Comparison of ENCODE assay signal across 7 cellular contexts in the genomic region with DNA sequence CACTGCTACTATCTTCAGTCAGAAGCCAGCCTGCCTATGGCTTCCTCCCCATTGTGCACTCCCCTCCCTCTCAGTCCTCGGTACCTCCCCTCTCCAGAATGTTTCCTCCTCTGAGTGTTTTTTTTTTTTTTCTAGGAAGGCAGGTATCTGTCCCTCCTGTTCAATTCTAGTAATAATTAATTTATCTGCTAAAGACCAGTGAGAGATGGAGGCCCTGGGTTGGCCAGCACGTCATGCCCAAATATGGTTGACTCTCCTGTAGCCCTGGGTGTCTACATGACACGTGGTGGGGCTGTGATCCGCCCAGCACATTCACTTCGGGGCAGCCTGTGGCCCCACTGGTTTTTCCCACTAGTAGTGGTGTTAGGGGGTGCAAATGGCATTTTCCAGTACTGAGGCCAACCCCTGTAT. TPM values are rescaled to one million over a fixed set of nuclear protein-coding genes. Genes with fewer than 3 reads are reported as not detected.
DNase-seq lines count a peak whose midpoint lies in the region; ATAC-seq and TF ChIP-seq lines count a peak whose summit lies in the region.

No MANE protein-coding gene starts in this region.

- 24% methylated on average over 5 of the region's 5 CpGs for WGBS in smooth muscle cell (ENCODE audit: low lambda C conversion rate)

- no peak overlapping the region for H2AFZ ChIP-seq in PC-3 (ENCODE audit: low read length)
- H2AFZ ChIP-seq in smooth muscle cell (ENCODE audit: low read depth): no peak overlapping the region

- no peak overlapping the region for H3K27ac Mint-ChIP-seq in endothelial cell (ENCODE audit: unreplicated experiment)

- in situ Hi-C loops in GM13976 (cut with MboI; ENCODE audit: low sequenced_read_pairs, unreplicated experiment): no loop called here

- intact Hi-C loops in PC-3 (cut with micrococcal nuclease): loop anchor here (1.0 to 10.0 kb wide), 2 partner anchors 163 to 398 kb away; a partner anchor contains a TSS

- no peaks in the 10 kb centered on the region for H3K36me3 Mint-ChIP-seq in endothelial cell (ENCODE audit: low read depth, unreplicated experiment)

- H3K27me3 Mint-ChIP-seq in endothelial cell (ENCODE audit: unreplicated experiment): peaks cover 2% of the 10 kb centered on the region

- no peaks in the 10 kb centered on the region for H3K9me2 ChIP-seq in PC-3 (replicated peaks; ENCODE audit: low read length)

- H3K27ac ChIP-seq in PC-3 (ENCODE audit: low read length): no peak overlapping the region
- peak overlapping the region; percentile 33 for H3K27ac ChIP-seq in smooth muscle cell (ENCODE audit: low read depth)

- H3K4me1 ChIP-seq in PC-3 (ENCODE audit: insufficient read depth, low read length) (peaks cover 33% of the 10 kb centered on the region), smooth muscle cell (ENCODE audit: low read depth) (no peaks in the 10 kb centered on the region)

- H3K4me3 ChIP-seq in PC-3 (ENCODE audit: low read length): peak overlapping the region; percentile 74; the same call in 1 of the 2 replicates
- peak overlapping the region; percentile 76 for H3K4me3 ChIP-seq in smooth muscle cell

- H4K20me1 ChIP-seq in PC-3 (ENCODE audit: low read length): peaks cover 11% of the 10 kb centered on the region
- H4K20me1 ChIP-seq in smooth muscle cell (ENCODE audit: low read depth): peaks cover 27% of the 10 kb centered on the region

- CTCF ChIA-PET in PC-3 (lab: Charles Lee): interaction anchor here (1.3 kb wide), 3 partner anchors 10 to 39 kb away, joined by 3 to 7 read pairs (median 3); no protein-coding TSS in a partner anchor

- no peak for TF ChIP-seq CTCF in GM13976 (IDR thresholded peaks at IDR 0.05; ENCODE audit: borderline replicate concordance, control extremely low read depth, extremely low read depth, insufficient read depth, missing control alignments)
- no peak for TF ChIP-seq CTCF in PC-3 (conservative IDR thresholded peaks at IDR 0.05; ENCODE audit: low read depth, low read length)
- no peak for TF ChIP-seq CTCF in endothelial cell (IDR thresholded peaks at IDR 0.05; ENCODE audit: unreplicated experiment)
- no peak for TF ChIP-seq CTCF in smooth muscle cell (IDR thresholded peaks at IDR 0.05; ENCODE audit: borderline replicate concordance, insufficient read depth, poor library complexity, severe bottlenecking)

- DNase-seq in GM13976 (ENCODE audit: low spot score) (peak; percentile 72), PC-3 (no peak), endothelial cell (ENCODE audit: low spot score) (no peak), smooth muscle cell (lab: John Stamatoyannopoulos, UW; ENCODE audit: unreplicated experiment) (no peak), NCI-H226 (no peak)

- H3F3A ChIP-seq in PC-3 (ENCODE audit: low read length, unreplicated experiment) (no peaks in the 10 kb centered on the region), smooth muscle cell (ENCODE audit: low read depth) (no peaks in the 10 kb centered on the region)

- H3K9me3 Mint-ChIP-seq in endothelial cell (ENCODE audit: unreplicated experiment): no peaks in the 10 kb centered on the region

- POLR2A ChIA-PET in PC-3 (lab: Charles Lee; ENCODE audit: unreplicated experiment): interaction anchor here (1.5 kb wide), 1 partner anchor 39 kb away, joined by 3 read pairs; no protein-coding TSS in a partner anchor

- no peak for ATAC-seq in PC-3
- ATAC-seq in HG03565 (IDR thresholded peaks at IDR 0.05; ENCODE audit: unreplicated experiment): no peak
- no peak for ATAC-seq in HG02763 (IDR thresholded peaks at IDR 0.05; ENCODE audit: unreplicated experiment)

- H3K9me3 ChIP-seq in PC-3 (ENCODE audit: low read length) (no peaks in the 10 kb centered on the region), smooth muscle cell (replicated peaks; ENCODE audit: low read depth) (no peaks in the 10 kb centered on the region)

- no peak overlapping the region for H3K9ac ChIP-seq in PC-3 (ENCODE audit: low read length)
- no peak overlapping the region for H3K9ac ChIP-seq in smooth muscle cell (ENCODE audit: low read depth)

- no peaks in the 10 kb centered on the region for H3K27me3 ChIP-seq in PC-3 (ENCODE audit: low read length)
- H3K27me3 ChIP-seq in smooth muscle cell (ENCODE audit: low read depth): no peaks in the 10 kb centered on the region

- H3K79me2 ChIP-seq in PC-3 (ENCODE audit: low read length) (peaks cover 77% of the 10 kb centered on the region), smooth muscle cell (ENCODE audit: low read depth) (peaks cover 52% of the 10 kb centered on the region)

- BruUV-seq in PC-3 (replicated peaks; lab: Mats Ljungman, UMichigan): no TSS peak

- H3K4me1 Mint-ChIP-seq in endothelial cell (ENCODE audit: unreplicated experiment): no peaks in the 10 kb centered on the region

- peak overlapping the region; percentile 62 for H3K4me3 Mint-ChIP-seq in endothelial cell (ENCODE audit: unreplicated experiment)

- H3K36me3 ChIP-seq in PC-3 (ENCODE audit: low read depth, low read length) (peaks cover 9% of the 10 kb centered on the region; the same call in 1 of the 2 replicates), smooth muscle cell (ENCODE audit: low read depth) (no peaks in the 10 kb centered on the region)

- peak overlapping the region; percentile 85 for H3K4me2 ChIP-seq in PC-3 (ENCODE audit: low read length)
- peak overlapping the region; percentile 83 for H3K4me2 ChIP-seq in smooth muscle cell

RNA-seq across cellular contexts. Expression of a gene that starts 1.8 kb away (rescaled TPM):
- 2,058 and 3,170 TPM in 2 replicates for total RNA-seq in PC-3 (2014; rRNA removed)
- total RNA-seq in endothelial cell (ENCODE audit: unreplicated experiment): 1,022 TPM
- total RNA-seq in smooth muscle cell: 807 and 860 TPM in 2 replicates
- 1,632 and 1,832 TPM in 2 replicates for polyA plus RNA-seq in smooth muscle cell

RNA-seq across cellular contexts. Expression of a gene that starts 6.5 kb away (rescaled TPM):
- total RNA-seq in PC-3 (2014; rRNA removed): 46.8 and 49.0 TPM in 2 replicates
- 44.7 TPM for total RNA-seq in endothelial cell (ENCODE audit: unreplicated experiment)
- 46.1 and 61.4 TPM in 2 replicates for total RNA-seq in smooth muscle cell
- 63.9 and 67.4 TPM in 2 replicates for polyA plus RNA-seq in smooth muscle cell

RNA-seq across cellular contexts. Expression of a gene that starts 25.6 kb away (rescaled TPM):
- total RNA-seq in PC-3 (2014; rRNA removed) (2,879 and 3,401 TPM in 2 replicates), endothelial cell (ENCODE audit: unreplicated experiment) (3,704 TPM), smooth muscle cell (2,811 and 3,107 TPM in 2 replicates)
- polyA plus RNA-seq in smooth muscle cell: 1,314 and 1,395 TPM in 2 replicates

RNA-seq across cellular contexts. Expression of a gene that starts 36.4 kb away (rescaled TPM):
- total RNA-seq in PC-3 (2014; rRNA removed) (29.8 TPM in 2 replicates), endothelial cell (ENCODE audit: unreplicated experiment) (38.6 TPM), smooth muscle cell (33.6 and 40.4 TPM in 2 replicates)
- 23.0 and 30.0 TPM in 2 replicates for polyA plus RNA-seq in smooth muscle cell

RNA-seq across cellular contexts. Expression of a gene that starts 38.7 kb away (rescaled TPM):
- total RNA-seq in PC-3 (2014; rRNA removed): 39.4 and 41.5 TPM in 2 replicates
- total RNA-seq in endothelial cell (ENCODE audit: unreplicated experiment): 56.4 TPM
- total RNA-seq in smooth muscle cell: 28.3 and 203 TPM in 2 replicates
- 30.2 and 32.4 TPM in 2 replicates for polyA plus RNA-seq in smooth muscle cell
